In genomic region chr4:89929425-89930272, GRCh38 we compare ENCODE assay signal across 10 cellular contexts. TPM values are rescaled to one million over a fixed set of nuclear protein-coding genes. Genes with fewer than 3 reads are reported as not detected.
A peak's percentile ranks its signal among the peaks of the same experiment; 100 is the strongest.
DNase-seq lines count a peak whose midpoint lies in the region; ATAC-seq and TF ChIP-seq lines count a peak whose summit lies in the region.
"Had no signal": no experiment of that assay in that cellular context is flagged by ENCODE, and none has a peak within 500 bp of the region (broad histone marks: within the 10 kb centered on the region; RNA-seq: fewer than 3 reads in every experiment).

No MANE protein-coding gene starts in this region.

- peaks cover 2% of the 10 kb centered on the region for H3K27me3 Mint-ChIP-seq in CD8-positive, alpha-beta T cell (ENCODE audit: low read depth)

- H3K4me1 ChIP-seq in CD8-positive, alpha-beta T cell (ENCODE audit: insufficient read depth, low read length): peaks cover 9% of the 10 kb centered on the region
- H3K4me1 ChIP-seq in body of pancreas: no peaks in the 10 kb centered on the region

- no peak overlapping the region for H3K27ac ChIP-seq in CD8-positive, alpha-beta T cell (ENCODE audit: low read depth, low read length)
- H3K27ac ChIP-seq in body of pancreas: peak overlapping the region in 3 of 4 donors; percentile 6 to 57 (median 54)
- H3K27ac ChIP-seq: cardiac muscle cell had no signal

- POLR2A ChIA-PET in CD8-positive, alpha-beta T cell (lab: Charles Lee): no interaction called here

- CTCF ChIA-PET in CD8-positive, alpha-beta T cell (lab: Charles Lee): interaction anchor here (1.0 kb wide), 1 partner anchor 20 kb away, joined by 3 read pairs; no protein-coding TSS in a partner anchor

- no peak overlapping the region for H3K4me3 ChIP-seq in CD8-positive, alpha-beta T cell (ENCODE audit: low read depth, low read length)
- no peak overlapping the region for H3K4me3 ChIP-seq in body of pancreas
- H3K4me3 ChIP-seq: cardiac muscle cell, lung had no signal

- peak; percentile 91 for ATAC-seq in CD8-positive, alpha-beta T cell
- ATAC-seq in GM19372 (IDR thresholded peaks at IDR 0.05; ENCODE audit: low read depth, unreplicated experiment) (peak; percentile 78), HG03159 (IDR thresholded peaks at IDR 0.05; ENCODE audit: unreplicated experiment) (peak; percentile 93), body of pancreas (peak; percentile 71)

- peak overlapping the region; percentile 56 for H3K27ac Mint-ChIP-seq in CD8-positive, alpha-beta T cell

- peak overlapping the region; percentile 58 for H3K4me3 Mint-ChIP-seq in CD8-positive, alpha-beta T cell

- no peaks in the 10 kb centered on the region for H3K9me3 Mint-ChIP-seq in CD8-positive, alpha-beta T cell

- intact Hi-C loops in CD8-positive, alpha-beta T cell (cut with DNase I, micrococcal nuclease): no loop called here
- intact Hi-C loops in body of pancreas (cut with DNase I): no loop called here

- H3K36me3 ChIP-seq in CD8-positive, alpha-beta T cell (ENCODE audit: insufficient read depth, low read length): no peaks in the 10 kb centered on the region
- H3K36me3 ChIP-seq in body of pancreas (replicated peaks in 1 of 2; ENCODE audit: insufficient read depth in 1 of 2, low read depth in 2 of 2): no peaks in the 10 kb centered on the region
- H3K36me3 ChIP-seq: cardiac muscle cell had no signal

- no peaks in the 10 kb centered on the region for H3K9me3 ChIP-seq in CD8-positive, alpha-beta T cell (ENCODE audit: low read length)
- peaks cover 0 to 12% (median 0%) of the 10 kb centered on the region in 3 donors for H3K9me3 ChIP-seq in body of pancreas

- H3K4me1 Mint-ChIP-seq in CD8-positive, alpha-beta T cell (ENCODE audit: low read depth): peaks cover 14% of the 10 kb centered on the region

- no peak for TF ChIP-seq POLR2A in body of pancreas (IDR thresholded peaks at IDR 0.05)

- H3K27me3 ChIP-seq in CD8-positive, alpha-beta T cell (ENCODE audit: insufficient read depth, low read length): no peaks in the 10 kb centered on the region
- H3K27me3 ChIP-seq in body of pancreas: no peaks in the 10 kb centered on the region
- H3K27me3 ChIP-seq: cardiac muscle cell had no signal

- WGBS in body of pancreas, 2 donors: 29 to 30% methylated on average over 4 of the region's 4 CpGs

- no peak for DNase-seq in CD8-positive, alpha-beta T cell
- no peak for DNase-seq in body of pancreas
- no peak for DNase-seq in DMS153 (lab: John Stamatoyannopoulos, UW)
- no peak for DNase-seq in SIG-M5 treated with dmso at 0.1 percent for 504 hours (lab: John Stamatoyannopoulos, UW; ENCODE audit: unreplicated experiment)
- DNase-seq in AG08395 (ENCODE audit: low spot score): no peak
- no peak for DNase-seq in 8988T

- no peaks in the 10 kb centered on the region for H3K36me3 Mint-ChIP-seq in CD8-positive, alpha-beta T cell

- no peak for TF ChIP-seq CTCF in CD8-positive, alpha-beta T cell (IDR thresholded peaks at IDR 0.05)
- no peak for TF ChIP-seq CTCF in body of pancreas (IDR thresholded peaks at IDR 0.05)

RNA-seq across cellular contexts. Expression of gene MMRN1, which starts 35.0 kb away (rescaled TPM):
- total RNA-seq in CD8-positive, alpha-beta T cell: not detected
- 10 to 100 TPM in 1 of 2 donors, 1 to 10 TPM in 1; 8.2 to 33.5 TPM for total RNA-seq in body of pancreas

Comparison
In these comparisons a context has a peak if more than half of its experiments do, and no peak if none do; other contexts are left out.
1. RNA of gene MMRN1, which starts 35.0 kb away (total RNA-seq): 8.2 to 33.5 TPM in body of pancreas; not detected in CD8-positive, alpha-beta T cell; every median in the first group is over 4 times any median in the second.
2. Peak in every context shown above with its lines, with median percentiles within 50 percentile points of each other: ATAC-seq.